In the genomic region with DNA sequence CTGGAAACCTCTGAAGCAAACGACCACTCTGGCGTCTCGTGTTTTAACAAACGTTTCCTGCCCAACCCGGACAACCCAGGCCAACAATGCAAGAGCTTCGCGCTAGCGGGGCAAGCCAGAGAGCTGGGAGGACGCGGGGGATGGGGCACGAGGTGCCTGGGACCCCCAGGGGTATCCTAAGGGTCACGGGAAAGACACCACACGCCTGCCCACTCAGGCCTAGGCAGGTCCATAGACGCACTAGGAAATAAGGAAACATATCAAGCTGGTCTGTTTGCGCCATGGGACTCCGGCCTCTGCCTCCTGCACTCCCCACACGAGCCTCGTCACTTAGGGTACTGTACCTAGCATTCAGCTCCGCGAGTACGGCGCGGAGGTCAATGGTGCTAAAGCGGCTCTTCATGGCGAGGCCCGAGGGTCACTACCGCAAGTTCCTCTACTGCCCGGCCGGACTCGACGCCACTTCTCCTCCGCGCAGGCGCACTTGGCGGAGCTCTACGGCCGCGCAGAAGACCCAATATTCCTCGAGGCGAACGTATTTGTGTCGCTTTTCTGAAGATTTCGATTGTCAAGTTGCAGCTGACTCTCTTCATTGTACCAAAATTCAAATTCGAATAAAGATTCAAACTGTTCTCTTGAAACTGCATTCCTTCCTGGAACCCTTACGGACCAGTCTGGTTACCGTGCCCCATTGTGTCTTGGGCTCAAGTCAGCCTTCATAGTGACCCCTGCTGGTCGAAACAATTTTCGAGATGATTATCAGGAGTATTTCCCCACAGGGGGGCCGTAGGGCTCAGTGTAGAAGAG, we compare ENCODE assay signal across 8 cellular contexts. TPM values are rescaled to one million over a fixed set of nuclear protein-coding genes. Genes with fewer than 3 reads are reported as not detected.
DNase-seq lines count a peak whose midpoint lies in the region; ATAC-seq and TF ChIP-seq lines count a peak whose summit lies in the region.

A gene with protein sequence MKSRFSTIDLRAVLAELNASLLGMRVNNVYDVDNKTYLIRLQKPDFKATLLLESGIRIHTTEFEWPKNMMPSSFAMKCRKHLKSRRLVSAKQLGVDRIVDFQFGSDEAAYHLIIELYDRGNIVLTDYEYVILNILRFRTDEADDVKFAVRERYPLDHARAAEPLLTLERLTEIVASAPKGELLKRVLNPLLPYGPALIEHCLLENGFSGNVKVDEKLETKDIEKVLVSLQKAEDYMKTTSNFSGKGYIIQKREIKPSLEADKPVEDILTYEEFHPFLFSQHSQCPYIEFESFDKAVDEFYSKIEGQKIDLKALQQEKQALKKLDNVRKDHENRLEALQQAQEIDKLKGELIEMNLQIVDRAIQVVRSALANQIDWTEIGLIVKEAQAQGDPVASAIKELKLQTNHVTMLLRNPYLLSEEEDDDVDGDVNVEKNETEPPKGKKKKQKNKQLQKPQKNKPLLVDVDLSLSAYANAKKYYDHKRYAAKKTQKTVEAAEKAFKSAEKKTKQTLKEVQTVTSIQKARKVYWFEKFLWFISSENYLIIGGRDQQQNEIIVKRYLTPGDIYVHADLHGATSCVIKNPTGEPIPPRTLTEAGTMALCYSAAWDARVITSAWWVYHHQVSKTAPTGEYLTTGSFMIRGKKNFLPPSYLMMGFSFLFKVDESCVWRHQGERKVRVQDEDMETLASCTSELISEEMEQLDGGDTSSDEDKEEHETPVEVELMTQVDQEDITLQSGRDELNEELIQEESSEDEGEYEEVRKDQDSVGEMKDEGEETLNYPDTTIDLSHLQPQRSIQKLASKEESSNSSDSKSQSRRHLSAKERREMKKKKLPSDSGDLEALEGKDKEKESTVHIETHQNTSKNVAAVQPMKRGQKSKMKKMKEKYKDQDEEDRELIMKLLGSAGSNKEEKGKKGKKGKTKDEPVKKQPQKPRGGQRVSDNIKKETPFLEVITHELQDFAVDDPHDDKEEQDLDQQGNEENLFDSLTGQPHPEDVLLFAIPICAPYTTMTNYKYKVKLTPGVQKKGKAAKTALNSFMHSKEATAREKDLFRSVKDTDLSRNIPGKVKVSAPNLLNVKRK (minus strand): TSS at position 438 of the 807 bp plus-strand sequence. CDS start 35 bp downstream, at position 403.

- CTCF ChIA-PET in Panc1 (lab: Charles Lee), result interaction anchor here (0.7 to 1.7 kb wide), 4 partner anchors 10 to 273 kb away, joined by 3 to 5 read pairs (median 3); partner anchors contain the start of gene DNAAF2

- intact Hi-C loops in Panc1 (cut with micrococcal nuclease; ENCODE audit: unreplicated experiment), result no loop called here

- ATAC-seq in GM21717 (IDR thresholded peaks at IDR 0.05; ENCODE audit: unreplicated experiment) (peak; percentile 80), Panc1 (peak; percentile 87)
- peak; percentile 80 to 84 for ATAC-seq in naive thymus-derived CD8-positive, alpha-beta T cell

- H3K4me3 ChIP-seq in Panc1 (ENCODE audit: low read depth in 2 of 2, low read length in 2 of 2), result peak within 1 kb of the TSS; percentile 80 to 97

- POLR2A ChIA-PET in Panc1 (lab: Charles Lee), result no interaction called here
- POLR2A ChIA-PET in naive thymus-derived CD8-positive, alpha-beta T cell (lab: Charles Lee), result interaction anchor here (0.6 to 4.2 kb wide), 27 partner anchors 10 to 1388 kb away, joined by 3 to 117 read pairs (median 4); partner anchors contain the start of genes ARF6, DMAC2L, DNAAF2 and KLHDC1

- no peaks in the 10 kb centered on the region for H3K9me3 ChIP-seq in Panc1 (ENCODE audit: control insufficient read depth, insufficient read depth, low read depth, low read length)

- H3K9me3 Mint-ChIP-seq in naive thymus-derived CD8-positive, alpha-beta T cell, result no peaks in the 10 kb centered on the region

- H3K36me3 ChIP-seq in Panc1 (ENCODE audit: control insufficient read depth, insufficient read depth, low read length), result peaks cover 16% of the 10 kb centered on the region

- DNase-seq in DMS79 treated with DMSO at 0.1 percent for 48 hours (lab: John Stamatoyannopoulos, UW), result peak; percentile 93
- peak; percentile 95 for DNase-seq in KBM-7
- peak; percentile 86 for DNase-seq in Panc1 (ENCODE audit: low read depth, low spot score)
- DNase-seq in activated T-helper 1 cell treated with Interleukin-2 at 50 U/mL for 16 hours (ENCODE audit: low read depth), result peak; percentile 55
- peak; percentile 83 for DNase-seq in fibroblast of gingiva (ENCODE audit: low read depth)
- peak; percentile 57 to 89 (median 78) for DNase-seq in naive thymus-derived CD8-positive, alpha-beta T cell
- peak; percentile 77 for DNase-seq in stimulated activated naive CD4-positive, alpha-beta T cell treated with Interleukin-2 at 50 U/mL for 16 hours (lab: John Stamatoyannopoulos, UW)

- peak within 1 kb of the TSS; percentile 91 to 100 (median 96) for H3K4me3 Mint-ChIP-seq in naive thymus-derived CD8-positive, alpha-beta T cell

- TF ChIP-seq CTCF in Panc1 (IDR thresholded peaks at IDR 0.05), result peak; percentile 83

- H3K27ac ChIP-seq in Panc1 (ENCODE audit: low read length), result peak within 1 kb of the TSS; percentile 92

- no peaks in the 10 kb centered on the region for H3K27me3 ChIP-seq in Panc1 (ENCODE audit: control insufficient read depth, insufficient read depth, low read length)

- H3K27ac Mint-ChIP-seq in naive thymus-derived CD8-positive, alpha-beta T cell, result peak within 1 kb of the TSS; percentile 93 to 99 (median 96)

- peaks cover 0 to 31% (median 9%) of the 10 kb centered on the region in 3 donors for H3K36me3 Mint-ChIP-seq in naive thymus-derived CD8-positive, alpha-beta T cell

- in situ Hi-C loops in KBM-7 (cut with MboI; ENCODE audit: low pct_unique_long_range_greater_than_20kb, low sequenced_read_pairs) (loop anchor here (25.0 kb wide), 1 partner anchor 260 kb away; the partner anchor contains the start of gene VCPKMT), Panc1 (cut with HindIII; ENCODE audit: low pct_unique_long_range_greater_than_20kb, low sequenced_read_pairs) (no loop called here)

- TSS peak; percentile 41 for BruUV-seq in Panc1 (replicated peaks; lab: Mats Ljungman, UMichigan)

- peaks cover 7% of the 10 kb centered on the region; the same call in 1 of the 2 replicates for H3K4me1 ChIP-seq in Panc1 (ENCODE audit: control insufficient read depth, insufficient read depth, low read length)

- peaks cover 20 to 48% (median 46%) of the 10 kb centered on the region in 4 donors for H3K4me1 Mint-ChIP-seq in naive thymus-derived CD8-positive, alpha-beta T cell

- H3K27me3 Mint-ChIP-seq in naive thymus-derived CD8-positive, alpha-beta T cell, result no peaks in the 10 kb centered on the region

RNA-seq across cellular contexts. Expression of the gene that starts here (rescaled TPM):
- total RNA-seq in Panc1 (2021; ENCODE audit: unreplicated experiment), result 38.3 TPM
- 17.4 TPM for polyA plus RNA-seq in Panc1 (2012; ENCODE audit: insufficient read length)
- total RNA-seq in naive thymus-derived CD8-positive, alpha-beta T cell, result 100 to 1,000 TPM; 121 to 122 TPM
- 10 to 100 TPM; 39.6 to 46.1 (median 43.5) TPM for polyA plus RNA-seq in naive thymus-derived CD8-positive, alpha-beta T cell

Comparison
In these comparisons a context has a peak if more than half of its experiments do, and no peak if none do; other contexts are left out.
1. Peak in every context shown above with its lines: DNase-seq, ATAC-seq, H3K4me3 ChIP-seq and H3K27ac ChIP-seq.